ENCODE assay signal across 10 cellular contexts in the genomic region with DNA sequence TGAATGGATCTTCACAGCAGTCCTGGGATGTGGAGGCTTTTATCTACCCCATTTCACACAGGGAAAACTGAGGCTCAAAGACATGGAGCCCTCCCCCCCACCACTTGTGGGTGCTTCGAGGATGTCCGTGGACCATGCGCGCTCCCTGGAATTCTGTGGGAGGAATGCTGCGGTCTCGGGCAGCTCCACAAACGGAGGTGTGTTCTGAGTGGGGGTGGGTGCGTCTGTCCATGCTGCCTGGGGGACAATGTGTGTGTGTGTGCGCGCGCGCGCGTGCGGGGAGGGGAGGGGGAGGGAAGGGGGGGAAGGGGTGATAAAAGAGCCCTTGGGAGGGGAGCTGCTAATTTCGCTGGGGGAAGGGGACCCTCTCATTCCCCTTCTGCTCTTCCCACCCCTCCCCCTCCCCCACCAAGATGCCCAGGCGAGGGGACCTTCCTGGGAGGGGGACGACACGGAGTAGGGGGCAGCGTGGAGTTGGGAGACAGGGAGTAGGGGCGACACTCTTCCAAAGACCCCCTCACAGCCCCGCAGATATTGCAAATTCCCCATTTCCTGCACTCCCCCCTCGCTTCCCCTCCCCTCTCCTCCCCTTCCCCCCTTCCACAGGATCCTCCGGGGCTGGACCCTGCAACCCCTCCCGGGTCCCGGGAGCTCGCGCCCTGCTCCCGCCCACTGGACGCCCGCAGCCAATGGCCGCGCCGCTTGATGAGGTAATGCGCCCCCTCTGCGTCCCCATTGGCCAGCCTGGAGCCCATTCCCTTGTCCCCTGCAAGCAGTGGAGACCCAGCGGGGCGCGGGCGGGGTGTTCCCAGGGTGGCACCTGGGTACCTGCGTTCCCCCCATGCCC. TPM values are rescaled to one million over a fixed set of nuclear protein-coding genes. Genes with fewer than 3 reads are reported as not detected.
DNase-seq lines count a peak whose midpoint lies in the region; ATAC-seq, FAIRE-seq and TF ChIP-seq lines count a peak whose summit lies in the region.
"Had no signal": no experiment of that assay in that cellular context is flagged by ENCODE, and none has a peak within 500 bp of the region (broad histone marks: within the 10 kb centered on the region; RNA-seq: fewer than 3 reads in every experiment).

No MANE protein-coding gene starts in this region.

- H3K23ac ChIP-seq in neuronal stem cell (ENCODE audit: low read depth, low read length, poor library complexity), result no peak overlapping the region

- no peak for TF ChIP-seq CTCF in choroid plexus epithelial cell (conservative IDR thresholded peaks at IDR 0.05; ENCODE audit: low read depth, low read length)

- H2AK5ac ChIP-seq in neuronal stem cell (ENCODE audit: low read depth, low read length), result peak overlapping the region; percentile 99

- H3K4me2 ChIP-seq in neuronal stem cell (ENCODE audit: insufficient read depth, low read length, poor library complexity, severe bottlenecking), result peak overlapping the region; percentile 94

- ATAC-seq in HG02763 (IDR thresholded peaks at IDR 0.05; ENCODE audit: unreplicated experiment), result no peak
- ATAC-seq in GM18867 (IDR thresholded peaks at IDR 0.05; ENCODE audit: unreplicated experiment), result no peak

- WGBS in neuronal stem cell (ENCODE audit: extremely low coverage in 2 of 2, insufficient read length in 2 of 2, insufficient replicate concordance in 1 of 2), 2 donors, result no CpG with 5 or more reads among the region's 41 CpGs

- H3K4me3 ChIP-seq in choroid plexus epithelial cell (ENCODE audit: low read depth, low read length) (peak overlapping the region; percentile 17), neuronal stem cell (ENCODE audit: low read length in 2 of 2) (peak overlapping the region; percentile 44 to 79)
- H3K4me3 ChIP-seq: uterus had no signal

- H2BK120ac ChIP-seq in neuronal stem cell (ENCODE audit: low read depth, low read length), result peak overlapping the region; percentile 64

- FAIRE-seq in G401.6 (lab: Jason Lieb, UNC), result peak; percentile 11
- FAIRE-seq: colon had no signal

- no peaks in the 10 kb centered on the region for H3K27me3 ChIP-seq in neuronal stem cell (ENCODE audit: control insufficient read depth in 3 of 3, insufficient read depth in 3 of 3, low read depth in 1 of 3, low read length in 3 of 3)

- peak overlapping the region; percentile 100 for H2BK15ac ChIP-seq in neuronal stem cell (ENCODE audit: low read length)

- peak overlapping the region; percentile 65 for H3K14ac ChIP-seq in neuronal stem cell (ENCODE audit: low read length)

- no peaks in the 10 kb centered on the region for H3K36me3 ChIP-seq in neuronal stem cell (replicated peaks in 1 of 2; ENCODE audit: control insufficient read depth in 2 of 2, insufficient read depth in 2 of 2, low read length in 2 of 2)
- H3K36me3 ChIP-seq: uterus had no signal

- H2BK12ac ChIP-seq in neuronal stem cell (ENCODE audit: low read length), result no peak overlapping the region

- H2AFZ ChIP-seq in neuronal stem cell (ENCODE audit: low read length), result peak overlapping the region; percentile 93

- peak overlapping the region; percentile 72 for H4K8ac ChIP-seq in neuronal stem cell (ENCODE audit: low read depth, low read length)

- H3K9me3 ChIP-seq in neuronal stem cell (replicated peaks in 1 of 2; ENCODE audit: control insufficient read depth in 2 of 2, insufficient read depth in 1 of 2, low read depth in 1 of 2, low read length in 2 of 2), result peaks cover 0 to 2% of the 10 kb centered on the region in 2 donors
- H3K9me3 ChIP-seq: uterus had no signal

- H3K4me1 ChIP-seq in neuronal stem cell (ENCODE audit: control insufficient read depth in 2 of 2, insufficient read depth in 1 of 2, low read depth in 1 of 2, low read length in 2 of 2), result peaks cover 4 to 5% of the 10 kb centered on the region in 2 donors
- H3K4me1 ChIP-seq: uterus had no signal

- no peak overlapping the region for H3K27ac ChIP-seq in neuronal stem cell (replicated peaks; ENCODE audit: low read length)
- H3K27ac ChIP-seq: uterus had no signal

- H3K9ac ChIP-seq in neuronal stem cell (ENCODE audit: low read depth, low read length, poor library complexity), result peak overlapping the region; percentile 79

- DNase-seq in NCI-H1694 treated with DMSO at 0.1 percent for 48 hours (lab: John Stamatoyannopoulos, UW) (peak; percentile 79), choroid plexus epithelial cell (ENCODE audit: low read depth) (peak; percentile 46), neuronal stem cell (ENCODE audit: low spot score) (peak; percentile 89), RPMI8226 (no peak)
- DNase-seq in activated CD4-positive, CD25-positive, alpha-beta regulatory T cell (lab: John Stamatoyannopoulos, UW), result no peak
- DNase-seq: uterus had no signal

- peak overlapping the region; percentile 96 for H3K4ac ChIP-seq in neuronal stem cell (ENCODE audit: low read length)

- peak overlapping the region; percentile 98 for H3K18ac ChIP-seq in neuronal stem cell (ENCODE audit: low read length)

- no peak overlapping the region for H2BK5ac ChIP-seq in neuronal stem cell (ENCODE audit: low read length)

- H3K79me1 ChIP-seq in neuronal stem cell (ENCODE audit: low read depth, low read length), result no peaks in the 10 kb centered on the region

- H4K91ac ChIP-seq in neuronal stem cell (ENCODE audit: low read depth, low read length, poor library complexity), result no peak overlapping the region

RNA-seq across cellular contexts. Expression of a gene that starts 18.9 kb away (rescaled TPM):
- polyA plus RNA-seq in neuronal stem cell (2013, experiment 1 of 2), result 0.13 TPM
- polyA plus RNA-seq in neuronal stem cell (2013, experiment 2 of 2), result 0.08 TPM

Comparison
In these comparisons a context has a peak if more than half of its experiments do, and no peak if none do; other contexts are left out.
1. DNase-seq: peak in NCI-H1694 treated with DMSO at 0.1 percent for 48 hours (single experiment), choroid plexus epithelial cell (single experiment) and neuronal stem cell (single experiment); none in RPMI8226 (single experiment) and activated CD4-positive, CD25-positive, alpha-beta regulatory T cell (0 of 4).